In genomic region chr1:223754681-223755431, GRCh38 we compare ENCODE assay signal across 21 cellular contexts. TPM values are rescaled to one million over a fixed set of nuclear protein-coding genes. Genes with fewer than 3 reads are reported as not detected.
A peak's percentile ranks its signal among the peaks of the same experiment; 100 is the strongest.
DNase-seq lines count a peak whose midpoint lies in the region; ATAC-seq, FAIRE-seq and TF ChIP-seq lines count a peak whose summit lies in the region.
"Had no signal": no experiment of that assay in that cellular context is flagged by ENCODE, and none has a peak within 500 bp of the region (broad histone marks: within the 10 kb centered on the region; RNA-seq: fewer than 3 reads in every experiment).

No MANE protein-coding gene starts in this region.

- CTCF ChIA-PET in MCF 10A (lab: Yijun Ruan, JAX) (interaction anchor here (0.6 to 1.8 kb wide), 4 partner anchors 30 to 114 kb away, joined by 3 to 5 read pairs (median 4); no protein-coding TSS in a partner anchor), K562 (lab: Yijun Ruan, JAX; ENCODE audit: low intra/inter-chr PET ratio) (no interaction called here)

- FAIRE-seq in K562 (lab: Jason Lieb, UNC) = no peak
- FAIRE-seq: RCC 7860 had no signal

- H3K4me1 Mint-ChIP-seq in MCF 10A (ENCODE audit: insufficient read depth, unreplicated experiment) = no peaks in the 10 kb centered on the region
- peaks cover 3% of the 10 kb centered on the region for H3K4me1 Mint-ChIP-seq in memory B cell
- H3K4me1 Mint-ChIP-seq in stimulated activated effector memory CD8-positive, alpha-beta T cell treated with anti-CD3 and anti-CD28 coated beads, Interleukin-12 subunit alpha, Interleukin-12 subunit beta, amount 100 ng/mL, for 72 hours = no peaks in the 10 kb centered on the region

- no peaks in the 10 kb centered on the region for H3K27me3 Mint-ChIP-seq in MCF 10A (ENCODE audit: insufficient read depth, unreplicated experiment)
- no peaks in the 10 kb centered on the region for H3K27me3 Mint-ChIP-seq in memory B cell

- H3K9me3 ChIP-seq in breast epithelium = no peaks in the 10 kb centered on the region
- no peaks in the 10 kb centered on the region for H3K9me3 ChIP-seq in K562 (replicated peaks; ENCODE audit: control insufficient read depth, insufficient read depth, low read depth, low read length)

- H3K27ac ChIP-seq in breast epithelium = no peak overlapping the region
- H3K27ac ChIP-seq in K562 (ENCODE audit: extremely low read depth, low read depth, low read length) = no peak overlapping the region

- H3K4me1 ChIP-seq in breast epithelium (no peaks in the 10 kb centered on the region), K562 (replicated peaks in 1 of 2; ENCODE audit: control insufficient read depth in 2 of 2, insufficient read depth in 2 of 2, low read length in 2 of 2) (no peaks in the 10 kb centered on the region; a peak in 1 of 5 replicates)

- TF ChIP-seq CTCF in MCF 10A (IDR thresholded peaks at IDR 0.05; ENCODE audit: unreplicated experiment) (no peak), breast epithelium (IDR thresholded peaks at IDR 0.05) (no peak), K562 (IDR thresholded peaks at IDR 0.05 in 2 of 3, conservative IDR thresholded peaks at IDR 0.05 in 1 of 3; ENCODE audit: insufficient read depth in 2 of 3, low read depth in 1 of 3, low read length in 3 of 3) (no peak)

- no peaks in the 10 kb centered on the region for H3K79me2 ChIP-seq in K562 (ENCODE audit: control insufficient read depth, insufficient read depth, low read length)

- BruUV-seq in MCF 10A (replicated peaks; lab: Mats Ljungman, UMichigan) (no TSS peak), K562 (replicated peaks; lab: Mats Ljungman, UMichigan) (no TSS peak)

- H2AFZ ChIP-seq in K562 (ENCODE audit: low read depth, low read length) = no peak overlapping the region

- in situ Hi-C loops in K562 (cut with MboI) = loop anchor here (10.0 kb wide), 1 partner anchor 200 kb away; no protein-coding TSS in a partner anchor

- H3K9me3 Mint-ChIP-seq in MCF 10A (ENCODE audit: unreplicated experiment) (no peaks in the 10 kb centered on the region), memory B cell (no peaks in the 10 kb centered on the region)
- H3K9me3 Mint-ChIP-seq in stimulated activated effector memory CD8-positive, alpha-beta T cell treated with anti-CD3 and anti-CD28 coated beads, Interleukin-12 subunit alpha, Interleukin-12 subunit beta, amount 100 ng/mL, for 72 hours = no peaks in the 10 kb centered on the region
- H3K9me3 Mint-ChIP-seq: CD8-positive, alpha-beta T cell had no signal

- WGBS in K562 (ENCODE audit: insufficient coverage, low coverage, missing lambda C conversion rate) = 92% methylated on average over 17 of the region's 17 CpGs

- no peak overlapping the region for H3K4me2 ChIP-seq in K562 (ENCODE audit: insufficient read depth, low read length)

- H3K4me3 Mint-ChIP-seq in MCF 10A (ENCODE audit: unreplicated experiment) (no peak overlapping the region), memory B cell (no peak overlapping the region)
- no peak overlapping the region for H3K4me3 Mint-ChIP-seq in stimulated activated effector memory CD8-positive, alpha-beta T cell treated with anti-CD3 and anti-CD28 coated beads, Interleukin-12 subunit alpha, Interleukin-12 subunit beta, amount 100 ng/mL, for 72 hours
- H3K4me3 Mint-ChIP-seq: CD8-positive, alpha-beta T cell had no signal

- peaks cover 6% of the 10 kb centered on the region for H3K36me3 ChIP-seq in breast epithelium
- peaks cover 85% of the 10 kb centered on the region for H3K36me3 ChIP-seq in K562 (ENCODE audit: control insufficient read depth, insufficient read depth, low read length)

- peak overlapping the region; percentile 40 for H3K27ac Mint-ChIP-seq in MCF 10A (ENCODE audit: low read depth, unreplicated experiment)
- H3K27ac Mint-ChIP-seq in memory B cell = peak overlapping the region; percentile 65
- peak overlapping the region; percentile 66 for H3K27ac Mint-ChIP-seq in stimulated activated effector memory CD8-positive, alpha-beta T cell treated with anti-CD3 and anti-CD28 coated beads, Interleukin-12 subunit alpha, Interleukin-12 subunit beta, amount 100 ng/mL, for 72 hours
- H3K27ac Mint-ChIP-seq: CD8-positive, alpha-beta T cell had no signal

- ATAC-seq in K562 = no peak
- no peak for ATAC-seq in memory B cell (ENCODE audit: low read depth)
- no peak for ATAC-seq in stimulated activated effector memory CD8-positive, alpha-beta T cell treated with anti-CD3 and anti-CD28 coated beads, Interleukin-12 subunit alpha, Interleukin-12 subunit beta, amount 100 ng/mL, for 72 hours
- ATAC-seq in HG02852 (IDR thresholded peaks at IDR 0.05; ENCODE audit: unreplicated experiment) = no peak
- ATAC-seq in activated CD4-positive, CD25-positive, alpha-beta regulatory T cell treated with anti-CD3 and anti-CD28 coated beads, Interleukin-2, amount 50 U/mL, for 24 hours = no peak
- ATAC-seq: CD8-positive, alpha-beta T cell had no signal

- TF ChIP-seq EP300 in K562 (IDR thresholded peaks at IDR 0.05; ENCODE audit: low read length) = no peak

- no peak for TF ChIP-seq RAD21 in K562 (CRISPR knock-in tag; conservative IDR thresholded peaks at IDR 0.05 in 1 of 2, IDR thresholded peaks at IDR 0.05 in 1 of 2)

- H3K4me3 ChIP-seq in breast epithelium = no peak overlapping the region
- H3K4me3 ChIP-seq in K562 = no peak overlapping the region

- no peaks in the 10 kb centered on the region for H3K27me3 ChIP-seq in breast epithelium
- no peaks in the 10 kb centered on the region for H3K27me3 ChIP-seq in K562 (ENCODE audit: control insufficient read depth in 2 of 2, insufficient read depth in 2 of 2, low read length in 2 of 2)

- TF ChIP-seq POLR2A in breast epithelium (IDR thresholded peaks at IDR 0.05) (no peak), K562 (conservative IDR thresholded peaks at IDR 0.05) (peak; percentile 5; the same call in 1 of the 2 replicates)

- intact Hi-C loops in MCF 10A (cut with micrococcal nuclease) = no loop called here
- intact Hi-C loops in breast epithelium (cut with DNase I; ENCODE audit: low total_unique reads) = no loop called here
- intact Hi-C loops in K562 (cut with micrococcal nuclease) = no loop called here

- H3K9ac ChIP-seq in K562 (ENCODE audit: insufficient read depth in 1 of 2, low read depth in 2 of 2, low read length in 2 of 2) = 0 out of 4 replicates have a peak overlapping the region, but pooled peaks of 1 of the 2 experiments have one; percentile 46

- DNase-seq in MCF 10A (ENCODE audit: unreplicated experiment) (no peak), breast epithelium (ENCODE audit: low spot score in 2 of 2) (no peak), K562 (ENCODE audit: extremely low read depth in 1 of 4, low spot score in 3 of 4) (no peak), memory B cell (ENCODE audit: low spot score in 2 of 2) (no peak), NK-92 (lab: John Stamatoyannopoulos, UW; ENCODE audit: unreplicated experiment) (no peak)
- no peak for DNase-seq in stimulated activated effector memory CD8-positive, alpha-beta T cell treated with anti-CD3 and anti-CD28 coated beads, Interleukin-12 subunit alpha, Interleukin-12 subunit beta, amount 100 ng/mL, for 72 hours (ENCODE audit: low spot score in 2 of 2)
- DNase-seq: 8988T; CD8-positive, alpha-beta T cell; EL; GF-D8; MV-4-11; NCI-H1105 treated with DMSO at 0.1 percent for 48 hours; NCI-H2029 treated with DMSO at 0.1 percent for 48 hours; NCI-H2171; NCI-H345; NCI-H524; NCI-H774; OCI-M1 had no signal

- no peaks in the 10 kb centered on the region for H3K9me1 ChIP-seq in K562 (ENCODE audit: control insufficient read depth, insufficient read depth, low read length)

- no peaks in the 10 kb centered on the region for H4K20me1 ChIP-seq in K562 (replicated peaks; ENCODE audit: control insufficient read depth, insufficient read depth, low read length)

- POLR2A ChIA-PET in MCF 10A (lab: Yijun Ruan, JAX) = interaction anchor here (0.7 to 1.1 kb wide), 2 partner anchors 15 to 45 kb away, joined by 3 to 4 read pairs; no protein-coding TSS in a partner anchor
- POLR2A ChIA-PET in K562 (lab: Yijun Ruan, JAX) = interaction anchor here (2.2 kb wide), 1 partner anchor 10 kb away, joined by 12 read pairs; no protein-coding TSS in a partner anchor

- peaks cover 95% of the 10 kb centered on the region for H3K36me3 Mint-ChIP-seq in MCF 10A (ENCODE audit: insufficient read depth, unreplicated experiment)
- peaks cover 45% of the 10 kb centered on the region for H3K36me3 Mint-ChIP-seq in memory B cell
- peaks cover 100% of the 10 kb centered on the region for H3K36me3 Mint-ChIP-seq in stimulated activated effector memory CD8-positive, alpha-beta T cell treated with anti-CD3 and anti-CD28 coated beads, Interleukin-12 subunit alpha, Interleukin-12 subunit beta, amount 100 ng/mL, for 72 hours

TF ChIP-seq in K562, 482 proteins besides CTCF, POLR2A, EP300 and RAD21 (continues in another document):
- TF ChIP-seq SUPT5H (IDR thresholded peaks at IDR 0.05) = 0 out of 2 replicates have a peak, but pooled peaks have one; percentile 45
- no peak for TF ChIP-seq BRCA1 (IDR thresholded peaks at IDR 0.05)
- TF ChIP-seq BRCA1 (CRISPR knock-in tag; IDR thresholded peaks at IDR 0.05) = no peak
- peak; percentile 14 for TF ChIP-seq POLR2B (IDR thresholded peaks at IDR 0.05; ENCODE audit: low read depth, partially characterized antibody)

RNA-seq across cellular contexts. Expression of gene CAPN2, which starts 42.5 kb away (rescaled TPM):
- total RNA-seq in MCF 10A (2022) (513 and 622 TPM in 2 replicates), breast epithelium (100 to 1,000 TPM; 162 to 192 (median 164) TPM), K562 (2014; rRNA removed) (116 and 157 TPM in 2 replicates), K562 (2014; rRNA removed; fragmentation: Illumina TruSeq; extraction: Trizol) (80.4 and 84.2 TPM in 2 replicates), K562 (2015; rRNA removed; fragmentation: Illumina TruSeq; extraction: Trizol) (86.8 and 87.7 TPM in 2 replicates), K562 (2021) (94.8 and 101 TPM in 2 replicates)
- 180 and 218 TPM in 2 replicates for total RNA-seq in K562 (2011; cell fraction: chromatin; rRNA removed; ENCODE audit: low replicate concordance)
- 119 and 120 TPM in 2 replicates for total RNA-seq in K562 (2011; cell fraction: nucleolus; rRNA removed)
- 132 and 165 TPM in 2 replicates for total RNA-seq in K562 (2011; cell fraction: nucleoplasm; rRNA removed)
- polyA plus RNA-seq in K562 (2011; rRNA removed) (113 and 120 TPM in 2 replicates), K562 (2014; fragmentation: Illumina TruSeq; extraction: Trizol) (92.6 and 102 TPM in 2 replicates), K562 (2014; fragmentation: Nextera tagmentation; extraction: Ambion mirVana) (10 to 100 TPM; 24.6 to 28.5 TPM), K562 (2014; rRNA removed) (106 and 124 TPM in 2 replicates)
- polyA plus RNA-seq in K562 (2011; cell fraction: cytosol; rRNA removed) = 55.7 and 58.0 TPM in 2 replicates
- polyA plus RNA-seq in K562 (2011; cell fraction: nucleus; rRNA removed) = 254 and 312 TPM in 2 replicates
- polyA plus RNA-seq in K562 (2012) = 81.1 and 119 TPM in 2 replicates
- polyA minus RNA-seq in K562 (2011; rRNA and poly(A)+ RNA removed) = 114 and 116 TPM in 2 replicates
- 68.3 and 82.5 TPM in 2 replicates for polyA minus RNA-seq in K562 (2011; cell fraction: cytosol; rRNA and poly(A)+ RNA removed)
- 63.0 and 87.3 TPM in 2 replicates for polyA minus RNA-seq in K562 (2011; cell fraction: nucleus; rRNA and poly(A)+ RNA removed)
